In genomic region chr5:107486489-107486888, GRCh38 we compare ENCODE assay signal across 8 cellular contexts.
A peak's percentile ranks its signal among the peaks of the same experiment; 100 is the strongest.
DNase-seq lines count a peak whose midpoint lies in the region; ATAC-seq, FAIRE-seq and TF ChIP-seq lines count a peak whose summit lies in the region.

No MANE protein-coding gene starts in this region.

- WGBS in right lobe of liver (ENCODE audit: insufficient coverage, low coverage, low lambda C conversion rate, missing lambda C conversion rate) = 73% methylated on average over 2 of the region's 2 CpGs
- 53% methylated on average over 2 of the region's 2 CpGs for WGBS in HepG2 (ENCODE audit: low lambda C conversion rate)
- 50% methylated on average over 2 of the region's 2 CpGs for WGBS in smooth muscle cell (ENCODE audit: low lambda C conversion rate)
- no CpG with 5 or more reads among the region's 2 CpGs for WGBS in neuronal stem cell (ENCODE audit: extremely low coverage in 2 of 2, insufficient read length in 2 of 2, insufficient replicate concordance in 1 of 2), 2 donors

- CTCF ChIA-PET in HepG2 (lab: Yijun Ruan, JAX; ENCODE audit: low intra/inter-chr PET ratio, low total read pairs) = no interaction called here

- no peak overlapping the region for H2AFZ ChIP-seq in HepG2 (ENCODE audit: low read length)
- no peak overlapping the region for H2AFZ ChIP-seq in smooth muscle cell (ENCODE audit: low read depth)
- no peak overlapping the region for H2AFZ ChIP-seq in neuronal stem cell (ENCODE audit: low read length)

- H3K4me1 ChIP-seq in right lobe of liver (no peaks in the 10 kb centered on the region), HepG2 (ENCODE audit: insufficient read depth, low read length) (no peaks in the 10 kb centered on the region), smooth muscle cell (ENCODE audit: low read depth) (peaks cover 33% of the 10 kb centered on the region), neuronal stem cell (ENCODE audit: control insufficient read depth in 2 of 2, insufficient read depth in 1 of 2, low read depth in 1 of 2, low read length in 2 of 2) (peaks cover 3 to 13% of the 10 kb centered on the region in 2 donors)

- H3F3A ChIP-seq in smooth muscle cell (ENCODE audit: low read depth) = no peaks in the 10 kb centered on the region

- peak; percentile 37 to 53 (median 50) for ATAC-seq in right lobe of liver
- no peak for ATAC-seq in HepG2
- ATAC-seq in HG03457 (IDR thresholded peaks at IDR 0.05; ENCODE audit: unreplicated experiment) = peak; percentile 62

- H3K4me3 Mint-ChIP-seq in activated T-cell treated with anti-CD3 and anti-CD28 coated beads, Interleukin-2, amount 50 U/mL, for 24 hours = no peak overlapping the region

- H3K9me3 ChIP-seq in right lobe of liver = no peaks in the 10 kb centered on the region
- H3K9me3 ChIP-seq in HepG2 (ENCODE audit: low read length) = no peaks in the 10 kb centered on the region
- H3K9me3 ChIP-seq in smooth muscle cell (replicated peaks; ENCODE audit: low read depth) = no peaks in the 10 kb centered on the region
- peaks cover 0 to 9% of the 10 kb centered on the region in 2 donors for H3K9me3 ChIP-seq in neuronal stem cell (replicated peaks in 1 of 2; ENCODE audit: control insufficient read depth in 2 of 2, insufficient read depth in 1 of 2, low read depth in 1 of 2, low read length in 2 of 2)

- H3K27ac Mint-ChIP-seq in activated T-cell treated with anti-CD3 and anti-CD28 coated beads, Interleukin-2, amount 50 U/mL, for 24 hours = peak overlapping the region; percentile 26

- POLR2A ChIA-PET in HepG2 (lab: Yijun Ruan, JAX) = no interaction called here

- H3K27me3 Mint-ChIP-seq in activated T-cell treated with anti-CD3 and anti-CD28 coated beads, Interleukin-2, amount 50 U/mL, for 24 hours = peaks cover 24% of the 10 kb centered on the region

- DNase-seq in right lobe of liver = no peak
- no peak for DNase-seq in HepG2 (ENCODE audit: low spot score)
- DNase-seq in activated T-cell treated with anti-CD3 and anti-CD28 coated beads, Interleukin-2, amount 50 U/mL, for 24 hours = peak; percentile 31
- no peak for DNase-seq in smooth muscle cell (lab: John Stamatoyannopoulos, UW; ENCODE audit: unreplicated experiment)
- no peak for DNase-seq in NCI-H2196 (lab: John Stamatoyannopoulos, UW; ENCODE audit: unreplicated experiment)
- DNase-seq in neuronal stem cell (ENCODE audit: low spot score) = no peak
- no peak for DNase-seq in putamen (ENCODE audit: low spot score)

- H3K36me3 Mint-ChIP-seq in activated T-cell treated with anti-CD3 and anti-CD28 coated beads, Interleukin-2, amount 50 U/mL, for 24 hours (ENCODE audit: low read depth) = no peaks in the 10 kb centered on the region

- no peak overlapping the region for H2BK5ac ChIP-seq in neuronal stem cell (ENCODE audit: low read length)

- H3K4ac ChIP-seq in neuronal stem cell (ENCODE audit: low read length) = no peak overlapping the region

- no peak overlapping the region for H2BK120ac ChIP-seq in neuronal stem cell (ENCODE audit: low read depth, low read length)

- peaks cover 18% of the 10 kb centered on the region for H3K9me3 Mint-ChIP-seq in activated T-cell treated with anti-CD3 and anti-CD28 coated beads, Interleukin-2, amount 50 U/mL, for 24 hours

- H3K27me3 ChIP-seq in right lobe of liver = no peaks in the 10 kb centered on the region
- H3K27me3 ChIP-seq in HepG2 (ENCODE audit: control insufficient read depth in 1 of 2, insufficient read depth in 2 of 2, low read length in 2 of 2) = no peaks in the 10 kb centered on the region
- H3K27me3 ChIP-seq in smooth muscle cell (ENCODE audit: low read depth) = no peaks in the 10 kb centered on the region
- no peaks in the 10 kb centered on the region for H3K27me3 ChIP-seq in neuronal stem cell (ENCODE audit: control insufficient read depth in 3 of 3, insufficient read depth in 3 of 3, low read depth in 1 of 3, low read length in 3 of 3)

- peaks cover 22% of the 10 kb centered on the region for H3K4me1 Mint-ChIP-seq in activated T-cell treated with anti-CD3 and anti-CD28 coated beads, Interleukin-2, amount 50 U/mL, for 24 hours (ENCODE audit: low read depth)

- TF ChIP-seq POLR2A in right lobe of liver (IDR thresholded peaks at IDR 0.05) (no peak), HepG2 (IDR thresholded peaks at IDR 0.05; ENCODE audit: insufficient read depth in 1 of 2, low read depth in 2 of 2, low read length in 2 of 2) (no peak)

- no peak overlapping the region for H3K18ac ChIP-seq in neuronal stem cell (ENCODE audit: low read length)

- H3K4me3 ChIP-seq in right lobe of liver (no peak overlapping the region), HepG2 (replicated peaks in 1 of 3; ENCODE audit: insufficient read depth in 1 of 3, low read depth in 2 of 3, low read length in 3 of 3) (no peak overlapping the region), smooth muscle cell (no peak overlapping the region), neuronal stem cell (ENCODE audit: low read length in 2 of 2) (no peak overlapping the region)

- H2BK15ac ChIP-seq in neuronal stem cell (ENCODE audit: low read length) = no peak overlapping the region

- BruUV-seq in HepG2 (replicated peaks; lab: Mats Ljungman, UMichigan) = no TSS peak

- H3K27ac ChIP-seq in right lobe of liver (no peak overlapping the region), HepG2 (ENCODE audit: extremely low read length, insufficient read depth, low read length) (no peak overlapping the region), smooth muscle cell (ENCODE audit: low read depth) (peak overlapping the region; percentile 59), neuronal stem cell (replicated peaks; ENCODE audit: low read length) (no peak overlapping the region)

- H2BK12ac ChIP-seq in neuronal stem cell (ENCODE audit: low read length) = no peak overlapping the region

- TF ChIP-seq EP300 in HepG2 (IDR thresholded peaks at IDR 0.05; ENCODE audit: low read depth in 2 of 2, low read length in 2 of 2) = no peak
- TF ChIP-seq EP300 in HepG2 (CRISPR knock-in tag; IDR thresholded peaks at IDR 0.05; ENCODE audit: borderline replicate concordance) = no peak

- H3K36me3 ChIP-seq in right lobe of liver = no peaks in the 10 kb centered on the region
- no peaks in the 10 kb centered on the region for H3K36me3 ChIP-seq in HepG2 (replicated peaks in 1 of 2; ENCODE audit: control insufficient read depth in 1 of 2, insufficient read depth in 2 of 2, low read length in 2 of 2)
- no peaks in the 10 kb centered on the region for H3K36me3 ChIP-seq in smooth muscle cell (ENCODE audit: low read depth)
- peaks cover 0 to 11% of the 10 kb centered on the region in 2 donors for H3K36me3 ChIP-seq in neuronal stem cell (replicated peaks in 1 of 2; ENCODE audit: control insufficient read depth in 2 of 2, insufficient read depth in 2 of 2, low read length in 2 of 2)

- no peak overlapping the region for H2AK5ac ChIP-seq in neuronal stem cell (ENCODE audit: low read depth, low read length)

- no peak for FAIRE-seq in HepG2 (lab: Jason Lieb, UNC)

- H3K9ac ChIP-seq in HepG2 (ENCODE audit: insufficient read depth, low read depth, low read length) = no peak overlapping the region
- no peak overlapping the region for H3K9ac ChIP-seq in smooth muscle cell (ENCODE audit: low read depth)
- H3K9ac ChIP-seq in neuronal stem cell (ENCODE audit: low read depth, low read length, poor library complexity) = no peak overlapping the region

- H3K79me2 ChIP-seq in HepG2 (ENCODE audit: insufficient read depth, low read length) (no peaks in the 10 kb centered on the region), smooth muscle cell (ENCODE audit: low read depth) (no peaks in the 10 kb centered on the region)

- in situ Hi-C loops in HepG2 (cut with HindIII; ENCODE audit: extremely low pct_ligation_motif_present, low pct_unique_long_range_greater_than_20kb) = no loop called here

- H4K20me1 ChIP-seq in HepG2 (ENCODE audit: insufficient read depth, low read length) = no peaks in the 10 kb centered on the region
- no peaks in the 10 kb centered on the region for H4K20me1 ChIP-seq in smooth muscle cell (ENCODE audit: low read depth)

- no peak overlapping the region for H4K8ac ChIP-seq in neuronal stem cell (ENCODE audit: low read depth, low read length)

- no peak for TF ChIP-seq RAD21 in HepG2 (CRISPR knock-in tag; IDR thresholded peaks at IDR 0.05)

- H3K4me2 ChIP-seq in HepG2 (ENCODE audit: low read depth, low read length) (no peak overlapping the region), smooth muscle cell (no peak overlapping the region), neuronal stem cell (ENCODE audit: insufficient read depth, low read length, poor library complexity, severe bottlenecking) (no peak overlapping the region)

- intact Hi-C loops in right lobe of liver (cut with DNase I) (no loop called here), HepG2 (cut with micrococcal nuclease; ENCODE audit: unreplicated experiment) (no loop called here)

- peaks cover 7% of the 10 kb centered on the region for H3K79me1 ChIP-seq in neuronal stem cell (ENCODE audit: low read depth, low read length)

- H3K23ac ChIP-seq in neuronal stem cell (ENCODE audit: low read depth, low read length, poor library complexity) = no peak overlapping the region

- no peak overlapping the region for H3K14ac ChIP-seq in neuronal stem cell (ENCODE audit: low read length)

- H4K91ac ChIP-seq in neuronal stem cell (ENCODE audit: low read depth, low read length, poor library complexity) = no peak overlapping the region

- TF ChIP-seq CTCF in right lobe of liver (IDR thresholded peaks at IDR 0.05) (no peak), HepG2 (CRISPR knock-in tag; IDR thresholded peaks at IDR 0.05) (no peak), smooth muscle cell (IDR thresholded peaks at IDR 0.05; ENCODE audit: borderline replicate concordance, insufficient read depth, poor library complexity, severe bottlenecking) (no peak)

TF ChIP-seq in HepG2, 621 proteins besides CTCF, POLR2A, EP300 and RAD21:
- TF ChIP-seq ZNF772 (CRISPR knock-in tag; IDR thresholded peaks at IDR 0.05) (no peak), ATF6 (CRISPR knock-in tag; conservative IDR thresholded peaks at IDR 0.05) (no peak)
TF ChIP-seq in HepG2: peak in this region for 0.
